15 cellular contexts compared by ENCODE assay signal in genomic region chr11:59787255-59787588, GRCh38. TPM values are rescaled to one million over a fixed set of nuclear protein-coding genes. Genes with fewer than 3 reads are reported as not detected.
DNase-seq lines count a peak whose midpoint lies in the region; ATAC-seq, FAIRE-seq and TF ChIP-seq lines count a peak whose summit lies in the region.
"Had no signal": no experiment of that assay in that cellular context is flagged by ENCODE, and none has a peak within 500 bp of the region (broad histone marks: within the 10 kb centered on the region; RNA-seq: fewer than 3 reads in every experiment).

No MANE protein-coding gene starts in this region.

- H2AFZ ChIP-seq in PC-9 = no peak overlapping the region
- H2AFZ ChIP-seq: parathyroid adenoma had no signal

- BruUV-seq in PC-9 (replicated peaks; lab: Mats Ljungman, UMichigan) = no TSS peak

- intact Hi-C loops in PC-9 (cut with micrococcal nuclease; ENCODE audit: unreplicated experiment) (loop anchor here (1.0 kb wide), 3 partner anchors 11 to 118 kb away; partner anchors contain the start of gene PATL1), pancreas (cut with DNase I) (no loop called here), sigmoid colon (cut with DNase I) (no loop called here)

- no peak for FAIRE-seq in pancreas (lab: Jason Lieb, UNC)

- H3K36me3 ChIP-seq in BLaER1 treated with 17β-estradiol and CSF1 and Interleukin-3, amounts not matched to agents 10 nM and 100 nM = peaks cover 51 to 79% (median 72%) of the 10 kb centered on the region in 11 experiments
- peaks cover 49% of the 10 kb centered on the region for H3K36me3 ChIP-seq in PC-9 (ENCODE audit: low read depth)
- H3K36me3 ChIP-seq in pancreas = peaks cover 0 to 9% (median 2%) of the 10 kb centered on the region in 3 donors
- H3K36me3 ChIP-seq in MG63 = no peaks in the 10 kb centered on the region; the same call in 1 of the 2 replicates
- peaks cover 0 to 52% (median 7%) of the 10 kb centered on the region in 4 donors for H3K36me3 ChIP-seq in sigmoid colon

- H3K4me3 ChIP-seq in BLaER1 treated with 17β-estradiol and CSF1 and Interleukin-3, amounts not matched to agents 10 nM and 100 nM = no peak overlapping the region
- peak overlapping the region; percentile 21; the same call in 1 of the 2 replicates for H3K4me3 ChIP-seq in PC-9
- no peak overlapping the region for H3K4me3 ChIP-seq in pancreas
- H3K4me3 ChIP-seq in MG63 = no peak overlapping the region
- H3K4me3 ChIP-seq in sigmoid colon = no peak overlapping the region

- no peaks in the 10 kb centered on the region for H3K27me3 ChIP-seq in BLaER1 treated with 17β-estradiol and CSF1 and Interleukin-3, amounts not matched to agents 10 nM and 100 nM
- H3K27me3 ChIP-seq in PC-9 (ENCODE audit: insufficient read depth, low read depth) (no peaks in the 10 kb centered on the region), pancreas (no peaks in the 10 kb centered on the region), MG63 (no peaks in the 10 kb centered on the region), sigmoid colon (no peaks in the 10 kb centered on the region)

- TF ChIP-seq CTCF in PC-9 (conservative IDR thresholded peaks at IDR 0.05) = no peak
- TF ChIP-seq CTCF in pancreas (IDR thresholded peaks at IDR 0.05) = no peak
- no peak for TF ChIP-seq CTCF in sigmoid colon (IDR thresholded peaks at IDR 0.05)

- CTCF ChIA-PET in PC-9 (lab: Charles Lee) = interaction anchor here (0.6 kb wide), 1 partner anchor 10 kb away, joined by 3 read pairs; no protein-coding TSS in a partner anchor

- no peak for TF ChIP-seq EP300 in sigmoid colon (IDR thresholded peaks at IDR 0.05)

- no peaks in the 10 kb centered on the region for H3K9me2 ChIP-seq in PC-9 (ENCODE audit: insufficient read depth)

- H3K9me3 ChIP-seq in BLaER1 treated with 17β-estradiol and CSF1 and Interleukin-3, amounts not matched to agents 10 nM and 100 nM (replicated peaks in 1 of 11) = peaks cover 12 to 26% (median 23%) of the 10 kb centered on the region in 11 experiments
- H3K9me3 ChIP-seq in PC-9 (ENCODE audit: insufficient read depth, low read depth) (no peaks in the 10 kb centered on the region), pancreas (no peaks in the 10 kb centered on the region), MG63 (no peaks in the 10 kb centered on the region), sigmoid colon (no peaks in the 10 kb centered on the region)

- peaks cover 0 to 17% (median 0%) of the 10 kb centered on the region in 11 experiments; a peak in 6 of 22 replicates for H4K20me1 ChIP-seq in BLaER1 treated with 17β-estradiol and CSF1 and Interleukin-3, amounts not matched to agents 10 nM and 100 nM
- peaks cover 10% of the 10 kb centered on the region for H4K20me1 ChIP-seq in PC-9 (ENCODE audit: insufficient read depth)

- POLR2A ChIA-PET in PC-9 (lab: Charles Lee; ENCODE audit: unreplicated experiment) = interaction anchor here (0.6 to 1.0 kb wide), 6 partner anchors 10 to 1293 kb away, joined by 4 to 15 read pairs (median 7); partner anchors contain the start of gene PATL1

- WGBS in pancreas, 2 donors = 46 to 58% methylated on average over 4 of the region's 4 CpGs
- WGBS in sigmoid colon, 2 donors = 24 to 75% methylated on average over 4 of the region's 4 CpGs

- DNase-seq in PC-9 = no peak
- no peak for DNase-seq in epithelial cell of prostate (ENCODE audit: low read depth, low spot score)
- DNase-seq in pancreas = no peak
- DNase-seq in MG63 = no peak
- no peak for DNase-seq in sigmoid colon
- DNase-seq: activated CD4-positive, alpha-beta T cell treated with anti-CD3 and anti-CD28 coated beads for 36 hours; C1 segment of cervical spinal cord; NCI-H2227 treated with DMSO at 0.1 percent for 48 hours; stimulated activated CD4-positive, alpha-beta T cell treated with anti-CD3 and anti-CD28 coated beads, Interleukin-1b, Interleukin-23, amount 100 ng/mL, for 48 hours; T-helper 1 cell had no signal

- H3K27ac ChIP-seq in BLaER1 treated with 17β-estradiol and CSF1 and Interleukin-3, amounts not matched to agents 10 nM and 100 nM = peak overlapping the region in 6 of 11 experiments; percentile 4 to 46 (median 37); a peak in 4 of 22 replicates
- H3K27ac ChIP-seq in PC-9 (peak overlapping the region; percentile 79), epithelial cell of prostate (peak overlapping the region; percentile 44), pancreas (peak overlapping the region; percentile 29 to 73 (median 41)), sigmoid colon (no peak overlapping the region)
- H3K27ac ChIP-seq: parathyroid adenoma had no signal

- TF ChIP-seq POLR2A in sigmoid colon (IDR thresholded peaks at IDR 0.05) = no peak

- H3K4me2 ChIP-seq in BLaER1 treated with 17β-estradiol and CSF1 and Interleukin-3, amounts not matched to agents 10 nM and 100 nM = peak overlapping the region; percentile 57 to 88 (median 75); a peak in 21 of 22 replicates
- H3K4me2 ChIP-seq in PC-9 = peak overlapping the region; percentile 61

- peaks cover 45% of the 10 kb centered on the region for H3F3A ChIP-seq in PC-9 (ENCODE audit: insufficient read depth, low read depth)

- no peak for ATAC-seq in pancreas
- ATAC-seq in GM21447 (IDR thresholded peaks at IDR 0.05; ENCODE audit: unreplicated experiment) = no peak
- no peak for ATAC-seq in HG03565 (IDR thresholded peaks at IDR 0.05; ENCODE audit: unreplicated experiment)
- ATAC-seq: activated CD4-positive, alpha-beta T cell treated with anti-CD3 and anti-CD28 coated beads for 36 hours had no signal

- no peak overlapping the region for H3K9ac ChIP-seq in BLaER1 treated with 17β-estradiol and CSF1 and Interleukin-3, amounts not matched to agents 10 nM and 100 nM
- H3K9ac ChIP-seq: parathyroid adenoma had no signal

- peaks cover 30 to 50% (median 43%) of the 10 kb centered on the region in 10 experiments for H3K4me1 ChIP-seq in BLaER1 treated with 17β-estradiol and CSF1 and Interleukin-3, amounts not matched to agents 10 nM and 100 nM
- H3K4me1 ChIP-seq in PC-9 (replicated peaks; ENCODE audit: insufficient read depth) (peaks cover 37% of the 10 kb centered on the region), pancreas (peaks cover 15 to 19% (median 18%) of the 10 kb centered on the region in 3 donors), sigmoid colon (peaks cover 0 to 7% (median 6%) of the 10 kb centered on the region in 4 donors)
- H3K4me1 ChIP-seq: parathyroid adenoma had no signal

- peaks cover 30% of the 10 kb centered on the region for H3K79me2 ChIP-seq in PC-9 (ENCODE audit: low read depth)
- H3K79me2 ChIP-seq: parathyroid adenoma had no signal

RNA-seq across cellular contexts. Expression of gene MRPL16, which starts 23.4 kb away (rescaled TPM):
- total RNA-seq in PC-9 (2021) = 64.7 and 82.0 TPM in 2 replicates
- 10 to 100 TPM; 17.0 to 23.4 (median 19.6) TPM for total RNA-seq in pancreas
- polyA plus RNA-seq in pancreas = 10 to 100 TPM; 30.3 to 36.6 TPM
- total RNA-seq in MG63 (2014; rRNA removed; shearing (Covaris generic); ENCODE audit: low replicate concordance) = 71.5 and 139 TPM in 2 replicates
- total RNA-seq in sigmoid colon = 10 to 100 TPM; 41.9 to 52.6 (median 44.9) TPM
- polyA plus RNA-seq in sigmoid colon = 10 to 100 TPM; 63.7 to 79.5 (median 75.7) TPM

RNA-seq across cellular contexts. Expression of gene STX3, which starts 32.0 kb away (rescaled TPM):
- total RNA-seq in PC-9 (2021) = 45.2 and 50.1 TPM in 2 replicates
- total RNA-seq in pancreas = 10 to 100 TPM; 12.1 to 21.5 (median 15.3) TPM
- 10 to 100 TPM; 12.9 to 20.5 TPM for polyA plus RNA-seq in pancreas
- total RNA-seq in MG63 (2014; rRNA removed; shearing (Covaris generic); ENCODE audit: low replicate concordance) = 5.6 and 9.4 TPM in 2 replicates
- 10 to 100 TPM in 3 of 4 donors, 1 to 10 TPM in 1; 9.7 to 19.3 (median 15.4) TPM for total RNA-seq in sigmoid colon
- polyA plus RNA-seq in sigmoid colon = 100 to 1,000 TPM in 1 of 3 donors, 10 to 100 TPM in 2; 39.2 to 120 (median 90.1) TPM

RNA-seq across cellular contexts. Expression of gene CBLIF, which starts 58.1 kb away (rescaled TPM):
- total RNA-seq in PC-9 (2021) = not detected in 2 replicates
- 1 to 10 TPM in 1 of 6 donors, under 1 TPM in 2, not detected in 3; 0.55 to 2.1 (median 0.61) TPM for total RNA-seq in pancreas
- polyA plus RNA-seq in pancreas = under 1 TPM in 1 of 2 donors, not detected in 1; 0.05 TPM
- not detected in 2 replicates for total RNA-seq in MG63 (2014; rRNA removed; shearing (Covaris generic); ENCODE audit: low replicate concordance)
- not detected for total RNA-seq in sigmoid colon
- under 1 TPM in 1 of 3 donors, not detected in 2; 0.28 TPM for polyA plus RNA-seq in sigmoid colon
- total RNA-seq: activated CD4-positive, alpha-beta T cell treated with anti-CD3 and anti-CD28 coated beads for 36 hours; activated T-helper 1 cell treated with anti-CD3 and anti-CD28 coated beads, Interleukin-12 subunit alpha, Interleukin-12 subunit beta, Interleukin-2, Interleukin-4 antibody, amounts not matched to agents 30 ng/mL and 10 ng/mL and 1 ng/mL, durations not matched to agents 14 hours and 24 hours and 36 hours had no signal

Comparison
In these comparisons a context has a peak if more than half of its experiments do, and no peak if none do; other contexts are left out.
1. H3K27ac ChIP-seq: peak in BLaER1 treated with 17β-estradiol and CSF1 and Interleukin-3, amounts not matched to agents 10 nM and 100 nM (6 of 11), PC-9 (single experiment), epithelial cell of prostate (single experiment) and pancreas (4 of 4); none in sigmoid colon (0 of 4).